13 cellular contexts compared by ENCODE assay signal in the genomic region with DNA sequence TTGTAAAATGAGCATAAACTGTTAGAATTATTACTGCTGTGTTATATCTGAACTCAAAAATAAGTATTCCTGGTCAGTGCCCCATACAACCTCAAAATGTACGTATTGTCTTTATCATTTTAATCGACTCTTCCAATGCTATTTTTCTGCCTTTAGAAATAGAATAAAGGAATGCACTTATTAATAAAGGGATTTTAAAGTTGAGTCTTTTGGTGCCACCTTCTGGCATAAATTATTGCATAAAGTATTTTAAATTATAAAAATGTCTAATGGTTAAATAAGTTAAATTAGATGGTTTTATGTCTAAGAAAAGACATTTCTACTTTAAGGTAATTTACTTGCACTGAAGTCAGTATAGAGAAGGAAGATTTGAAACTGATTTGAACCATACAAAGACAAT.
DNase-seq lines count a peak whose midpoint lies in the region; ATAC-seq and TF ChIP-seq lines count a peak whose summit lies in the region.
"Had no signal": no experiment of that assay in that cellular context is flagged by ENCODE, and none has a peak within 500 bp of the region (broad histone marks: within the 10 kb centered on the region; RNA-seq: fewer than 3 reads in every experiment).

No MANE protein-coding gene starts in this region.

- H3K9me3 Mint-ChIP-seq in brain = no peaks in the 10 kb centered on the region
- H3K9me3 Mint-ChIP-seq: endodermal cell had no signal

- TF ChIP-seq CTCF in LNCAP (IDR thresholded peaks at IDR 0.05) (peak; percentile 37; the same call in 1 of the 2 replicates), brain (conservative IDR thresholded peaks at IDR 0.05) (peak; percentile 62 to 70), retinal pigment epithelial cell (conservative IDR thresholded peaks at IDR 0.05; ENCODE audit: low read depth, low read length) (peak; percentile 18)

- H3K27me3 Mint-ChIP-seq in brain = no peaks in the 10 kb centered on the region
- no peaks in the 10 kb centered on the region for H3K27me3 Mint-ChIP-seq in T-helper 17 cell
- H3K27me3 Mint-ChIP-seq: activated CD8-positive, alpha-beta memory T cell treated with anti-CD3 and anti-CD28 coated beads, Interleukin-2, amount 10 ng/mL, durations not matched to agents 7 days and 5 days had no signal

- DNase-seq in NCI-H1436 (lab: John Stamatoyannopoulos, UW) = peak; percentile 19
- no peak for DNase-seq in NCI-H1436 treated with DMSO at 0.1 percent for 48 hours (lab: John Stamatoyannopoulos, UW)
- DNase-seq in retinal pigment epithelial cell (ENCODE audit: low read depth) = no peak
- DNase-seq in G401 (ENCODE audit: low spot score) = no peak
- no peak for DNase-seq in T-helper 17 cell
- DNase-seq: activated CD8-positive, alpha-beta memory T cell treated with anti-CD3 and anti-CD28 coated beads, Interleukin-2, amount 10 ng/mL, durations not matched to agents 7 days and 5 days; adrenal gland; endodermal cell; NCI-H510A; stimulated activated CD4-positive, alpha-beta T cell treated with anti-CD3 and anti-CD28 coated beads, Interleukin-4, amount 100 ng/mL, for 24 hours had no signal

- H3K36me3 Mint-ChIP-seq in brain (no peaks in the 10 kb centered on the region), T-helper 17 cell (ENCODE audit: low read depth) (no peaks in the 10 kb centered on the region)
- H3K36me3 Mint-ChIP-seq: activated CD8-positive, alpha-beta memory T cell treated with anti-CD3 and anti-CD28 coated beads, Interleukin-2, amount 10 ng/mL, durations not matched to agents 7 days and 5 days had no signal

- peaks cover 7% of the 10 kb centered on the region for H3K4me1 Mint-ChIP-seq in brain
- H3K4me1 Mint-ChIP-seq in T-helper 17 cell = no peaks in the 10 kb centered on the region
- H3K4me1 Mint-ChIP-seq: activated CD8-positive, alpha-beta memory T cell treated with anti-CD3 and anti-CD28 coated beads, Interleukin-2, amount 10 ng/mL, durations not matched to agents 7 days and 5 days; endodermal cell had no signal

- in situ Hi-C loops in G401 (cut with HindIII; ENCODE audit: low sequenced_read_pairs) = no loop called here

- no peak overlapping the region for H3K4me3 Mint-ChIP-seq in brain
- no peak overlapping the region for H3K4me3 Mint-ChIP-seq in T-helper 17 cell
- H3K4me3 Mint-ChIP-seq: activated CD8-positive, alpha-beta memory T cell treated with anti-CD3 and anti-CD28 coated beads, Interleukin-2, amount 10 ng/mL, durations not matched to agents 7 days and 5 days; endodermal cell had no signal

- H3K27ac Mint-ChIP-seq in brain = no peak overlapping the region
- no peak overlapping the region for H3K27ac Mint-ChIP-seq in T-helper 17 cell
- H3K27ac Mint-ChIP-seq: activated CD8-positive, alpha-beta memory T cell treated with anti-CD3 and anti-CD28 coated beads, Interleukin-2, amount 10 ng/mL, durations not matched to agents 7 days and 5 days; endodermal cell had no signal

- no peaks in the 10 kb centered on the region for H3K9me3 ChIP-seq in T-helper 17 cell (ENCODE audit: control insufficient read depth, low read length, poor library complexity, severe bottlenecking)
- H3K9me3 ChIP-seq: adrenal gland had no signal

- no peak overlapping the region for H3K4me3 ChIP-seq in retinal pigment epithelial cell (ENCODE audit: low read length)
- H3K4me3 ChIP-seq: adrenal gland had no signal

- ATAC-seq in HG03159 (IDR thresholded peaks at IDR 0.05; ENCODE audit: unreplicated experiment) (no peak), T-helper 17 cell (no peak)
- ATAC-seq: activated CD8-positive, alpha-beta memory T cell treated with anti-CD3 and anti-CD28 coated beads, Interleukin-2, amount 10 ng/mL, durations not matched to agents 7 days and 5 days had no signal
